8 cellular contexts compared by ENCODE assay signal in genomic region chr5:132831095-132831860, GRCh38. TPM values are rescaled to one million over a fixed set of nuclear protein-coding genes. Genes with fewer than 3 reads are reported as not detected.
A peak's percentile ranks its signal among the peaks of the same experiment; 100 is the strongest.
DNase-seq lines count a peak whose midpoint lies in the region; ATAC-seq and TF ChIP-seq lines count a peak whose summit lies in the region.

No MANE protein-coding gene starts in this region.

- CTCF ChIA-PET in activated CD4-positive, alpha-beta memory T cell treated with anti-CD3 and anti-CD28 coated beads, Interleukin-2, amount 10 ng/mL, durations not matched to agents 7 days and 5 days (lab: Charles Lee): interaction anchor here (1.1 to 5.2 kb wide), 5 partner anchors 11 to 309 kb away, joined by 3 to 27 read pairs (median 3); no protein-coding TSS in a partner anchor

- peaks cover 10% of the 10 kb centered on the region for H3K23me2 ChIP-seq in H9 (ENCODE audit: insufficient read length, low read depth, low read length, poor library complexity, severe bottlenecking)

- H3K56ac ChIP-seq in H9 (ENCODE audit: insufficient read length, low read depth, low read length): no peak overlapping the region

- no peaks in the 10 kb centered on the region for H3K9me3 ChIP-seq in H9 (ENCODE audit: control insufficient read depth, low read depth, low read length)

- no peak overlapping the region for H2AFZ ChIP-seq in H9 (ENCODE audit: low read length)

- H4K8ac ChIP-seq in H9 (replicated peaks; ENCODE audit: insufficient read length, low read depth, low read length): no peak overlapping the region

- no peak overlapping the region for H2BK20ac ChIP-seq in H9 (ENCODE audit: low read depth, low read length, poor library complexity, severe bottlenecking)

- peaks cover 4 to 12% of the 10 kb centered on the region in 2 experiments; a peak in 3 of 4 replicates for H3K4me1 Mint-ChIP-seq in H9
- peaks cover 15% of the 10 kb centered on the region for H3K4me1 Mint-ChIP-seq in activated CD4-positive, alpha-beta memory T cell treated with anti-CD3 and anti-CD28 coated beads, Interleukin-2, amount 10 ng/mL, durations not matched to agents 7 days and 5 days

- H3K27me3 Mint-ChIP-seq in H9 (ENCODE audit: low read depth): peaks cover 59% of the 10 kb centered on the region
- H3K27me3 Mint-ChIP-seq in activated CD4-positive, alpha-beta memory T cell treated with anti-CD3 and anti-CD28 coated beads, Interleukin-2, amount 10 ng/mL, durations not matched to agents 7 days and 5 days: peaks cover 43% of the 10 kb centered on the region

- WGBS in H9 (ENCODE audit: extremely low coverage, insufficient read length, low lambda C conversion rate): no CpG with 5 or more reads among the region's 15 CpGs

- H3K23ac ChIP-seq in H9 (ENCODE audit: insufficient read length, low read depth, low read length): no peak overlapping the region

- ATAC-seq in HG03175 (IDR thresholded peaks at IDR 0.05; ENCODE audit: unreplicated experiment): no peak
- ATAC-seq in foreskin keratinocyte: no peak
- ATAC-seq in HG03045 (IDR thresholded peaks at IDR 0.05; ENCODE audit: unreplicated experiment): no peak

- no peak overlapping the region for H3T11ph ChIP-seq in H9 (ENCODE audit: low read length)

- no peaks in the 10 kb centered on the region for H3K79me2 ChIP-seq in H9 (ENCODE audit: insufficient read depth, low read length)

- no peak overlapping the region for H3K9ac ChIP-seq in H9 (ENCODE audit: extremely low read depth, insufficient read length, low read length)

- H3K9me3 Mint-ChIP-seq in H9: no peaks in the 10 kb centered on the region; a peak in 1 of 5 replicates
- H3K9me3 Mint-ChIP-seq in activated CD4-positive, alpha-beta memory T cell treated with anti-CD3 and anti-CD28 coated beads, Interleukin-2, amount 10 ng/mL, durations not matched to agents 7 days and 5 days: no peaks in the 10 kb centered on the region

- no peaks in the 10 kb centered on the region for H3K79me1 ChIP-seq in H9 (ENCODE audit: insufficient read depth, low read depth, low read length, poor library complexity, severe bottlenecking)

- no peak overlapping the region for H2AK5ac ChIP-seq in H9 (ENCODE audit: insufficient read length, low read length)

- H3K18ac ChIP-seq in H9 (ENCODE audit: insufficient read length, low read depth, low read length): no peak overlapping the region

- H2BK5ac ChIP-seq in H9 (ENCODE audit: insufficient read length, low read length): no peak overlapping the region

- no peak overlapping the region; the same call in 1 of the 2 replicates for H3K14ac ChIP-seq in H9 (ENCODE audit: insufficient read depth, low read length)

- H3K4me1 ChIP-seq in H9 (ENCODE audit: insufficient read depth, low read length): no peaks in the 10 kb centered on the region
- H3K4me1 ChIP-seq in foreskin keratinocyte: no peaks in the 10 kb centered on the region

- H3K4me3 ChIP-seq in iPS-11a (ENCODE audit: low read depth, low read length) (peak overlapping the region; percentile 61), skin epidermis (peak overlapping the region in 5 of 7 experiments; percentile 54 to 65 (median 57))

- H3K27ac Mint-ChIP-seq in H9: no peak overlapping the region
- H3K27ac Mint-ChIP-seq in activated CD4-positive, alpha-beta memory T cell treated with anti-CD3 and anti-CD28 coated beads, Interleukin-2, amount 10 ng/mL, durations not matched to agents 7 days and 5 days: no peak overlapping the region

- peaks cover 16% of the 10 kb centered on the region; the same call in 1 of the 2 replicates for H3K27me3 ChIP-seq in H9 (ENCODE audit: insufficient read depth, low read length)
- H3K27me3 ChIP-seq in foreskin keratinocyte: peaks cover 4% of the 10 kb centered on the region

- H2BK120ac ChIP-seq in H9 (ENCODE audit: low read depth, low read length, poor library complexity, severe bottlenecking): no peak overlapping the region

- no peak overlapping the region for H2BK15ac ChIP-seq in H9 (ENCODE audit: low read depth, low read length)

- peak overlapping the region; percentile 76 to 85 for H3K4me3 Mint-ChIP-seq in H9
- peak overlapping the region; percentile 66 for H3K4me3 Mint-ChIP-seq in activated CD4-positive, alpha-beta memory T cell treated with anti-CD3 and anti-CD28 coated beads, Interleukin-2, amount 10 ng/mL, durations not matched to agents 7 days and 5 days

- H3K4me2 ChIP-seq in H9 (ENCODE audit: insufficient read depth, insufficient read length, low read length): peak overlapping the region; percentile 39

- no peak overlapping the region for H4K91ac ChIP-seq in H9 (ENCODE audit: insufficient read length, low read depth, low read length)

- TF ChIP-seq CTCF in H9 (conservative IDR thresholded peaks at IDR 0.05): no peak
- TF ChIP-seq CTCF in foreskin keratinocyte (conservative IDR thresholded peaks at IDR 0.05): no peak

- H3K27ac ChIP-seq in H9 (ENCODE audit: insufficient read length, low read depth, low read length): no peak overlapping the region
- H3K27ac ChIP-seq in skin epidermis: peak overlapping the region in 8 of 21 experiments; percentile 15 to 81 (median 76)
- H3K27ac ChIP-seq in foreskin keratinocyte: no peak overlapping the region

- no peak overlapping the region for H3K4ac ChIP-seq in H9 (ENCODE audit: low read depth, low read length)

- no peak overlapping the region for H2BK12ac ChIP-seq in H9 (ENCODE audit: insufficient read length, low read depth, low read length)

- DNase-seq in H9 (no peak), CD1c-positive myeloid dendritic cell (ENCODE audit: extremely low spot score) (no peak), foreskin keratinocyte (no peak)
- DNase-seq in activated CD4-positive, alpha-beta memory T cell treated with anti-CD3 and anti-CD28 coated beads, Interleukin-2, amount 10 ng/mL, durations not matched to agents 7 days and 5 days: no peak

- H4K20me1 ChIP-seq in H9 (ENCODE audit: control insufficient read depth, insufficient read depth, insufficient read length): no peaks in the 10 kb centered on the region

- POLR2A ChIA-PET in activated CD4-positive, alpha-beta memory T cell treated with anti-CD3 and anti-CD28 coated beads, Interleukin-2, amount 10 ng/mL, durations not matched to agents 7 days and 5 days (lab: Charles Lee): interaction anchor here (0.9 to 1.4 kb wide), 3 partner anchors 18 to 132 kb away, joined by 3 to 5 read pairs (median 3); partner anchors contain the start of gene SOWAHA

- H3K36me3 Mint-ChIP-seq in H9 (ENCODE audit: insufficient read depth in 1 of 3, low read depth in 3 of 3): no peaks in the 10 kb centered on the region; a peak in 1 of 7 replicates
- no peaks in the 10 kb centered on the region for H3K36me3 Mint-ChIP-seq in activated CD4-positive, alpha-beta memory T cell treated with anti-CD3 and anti-CD28 coated beads, Interleukin-2, amount 10 ng/mL, durations not matched to agents 7 days and 5 days (ENCODE audit: low read depth)

- H4K5ac ChIP-seq in H9 (ENCODE audit: insufficient read length, low read depth, low read length): no peak overlapping the region

RNA-seq across cellular contexts. Expression of gene SHROOM1, which starts 0.8 kb away (rescaled TPM):
- total RNA-seq in H9 (2021) (5.8 and 7.0 TPM in 2 replicates), foreskin keratinocyte (2.9 and 3.0 TPM in 2 replicates)
- total RNA-seq in activated CD4-positive, alpha-beta memory T cell treated with anti-CD3 and anti-CD28 coated beads, Interleukin-2, amount 10 ng/mL, durations not matched to agents 7 days and 5 days: 1 to 10 TPM; 2.5 to 2.7 TPM
- polyA plus RNA-seq in foreskin keratinocyte: 3.2 and 3.4 TPM in 2 replicates

RNA-seq across cellular contexts. Expression of gene SOWAHA, which starts 18.2 kb away (rescaled TPM):
- total RNA-seq in H9 (2021): 0.20 and 0.31 TPM in 2 replicates
- not detected for total RNA-seq in activated CD4-positive, alpha-beta memory T cell treated with anti-CD3 and anti-CD28 coated beads, Interleukin-2, amount 10 ng/mL, durations not matched to agents 7 days and 5 days
- 0.03 and 0.07 TPM in 2 replicates for total RNA-seq in foreskin keratinocyte
- polyA plus RNA-seq in foreskin keratinocyte: 0.03 TPM in 1 of 2 replicates, not detected in the other

RNA-seq across cellular contexts. Expression of gene GDF9, which starts 35.0 kb away (rescaled TPM):
- total RNA-seq in H9 (2021) (0.24 and 0.57 TPM in 2 replicates), foreskin keratinocyte (0.11 and 0.14 TPM in 2 replicates)
- 1 to 10 TPM in 1 of 2 experiments, under 1 TPM in 1; 0.68 to 1.2 TPM for total RNA-seq in activated CD4-positive, alpha-beta memory T cell treated with anti-CD3 and anti-CD28 coated beads, Interleukin-2, amount 10 ng/mL, durations not matched to agents 7 days and 5 days
- polyA plus RNA-seq in foreskin keratinocyte: 0.03 and 0.08 TPM in 2 replicates

RNA-seq across cellular contexts. Expression of gene UQCRQ, which starts 35.2 kb away (rescaled TPM):
- total RNA-seq in H9 (2021): 293 and 306 TPM in 2 replicates
- 100 to 1,000 TPM; 281 to 293 TPM for total RNA-seq in activated CD4-positive, alpha-beta memory T cell treated with anti-CD3 and anti-CD28 coated beads, Interleukin-2, amount 10 ng/mL, durations not matched to agents 7 days and 5 days
- 369 and 412 TPM in 2 replicates for total RNA-seq in foreskin keratinocyte
- polyA plus RNA-seq in foreskin keratinocyte: 557 and 587 TPM in 2 replicates

RNA-seq across cellular contexts. Expression of gene LEAP2, which starts 42.2 kb away (rescaled TPM):
- 1.0 and 1.4 TPM in 2 replicates for total RNA-seq in H9 (2021)
- 1 to 10 TPM; 2.5 to 3.2 TPM for total RNA-seq in activated CD4-positive, alpha-beta memory T cell treated with anti-CD3 and anti-CD28 coated beads, Interleukin-2, amount 10 ng/mL, durations not matched to agents 7 days and 5 days
- 0.63 and 0.71 TPM in 2 replicates for total RNA-seq in foreskin keratinocyte
- polyA plus RNA-seq in foreskin keratinocyte: 0.55 and 0.85 TPM in 2 replicates
